ENCODE assay signal across 8 cellular contexts in genomic region chr9:133163559-133164208, GRCh38. TPM values are rescaled to one million over a fixed set of nuclear protein-coding genes. Genes with fewer than 3 reads are reported as not detected.
A peak's percentile ranks its signal among the peaks of the same experiment; 100 is the strongest.
DNase-seq lines count a peak whose midpoint lies in the region; ATAC-seq and TF ChIP-seq lines count a peak whose summit lies in the region.

Gene GBGT1 (minus strand): TSS chr9:133163914. CDS start chr9:133162412, 1,502 bp downstream.

- H3K27ac Mint-ChIP-seq in activated T-cell treated with anti-CD3 and anti-CD28 coated beads, Interleukin-2, amount 50 U/mL, for 24 hours, result no peak within 1 kb of the TSS
- no peak within 1 kb of the TSS for H3K27ac Mint-ChIP-seq in nephron progenitor cell

- H3K27me3 ChIP-seq in foreskin keratinocyte, result peaks cover 31% of the 10 kb centered on the region

- peaks cover 10% of the 10 kb centered on the region for H3K4me1 Mint-ChIP-seq in activated T-cell treated with anti-CD3 and anti-CD28 coated beads, Interleukin-2, amount 50 U/mL, for 24 hours (ENCODE audit: low read depth)
- H3K4me1 Mint-ChIP-seq in nephron progenitor cell, result peaks cover 36% of the 10 kb centered on the region

- DNase-seq in NCI-H345 treated with DMSO at 0.1 percent for 48 hours (lab: John Stamatoyannopoulos, UW; ENCODE audit: unreplicated experiment), result peak; percentile 6
- DNase-seq in NCI-H345 (lab: John Stamatoyannopoulos, UW), result no peak
- DNase-seq in KG1 (lab: John Stamatoyannopoulos, UW), result peak; percentile 59
- peak; percentile 67 for DNase-seq in activated T-cell treated with anti-CD3 and anti-CD28 coated beads, Interleukin-2, amount 50 U/mL, for 24 hours
- DNase-seq in foreskin keratinocyte, result no peak
- peak; percentile 90 for DNase-seq in nephron progenitor cell
- no peak for DNase-seq in NK-92 (lab: John Stamatoyannopoulos, UW; ENCODE audit: unreplicated experiment)
- no peak for DNase-seq in SHP77 (lab: John Stamatoyannopoulos, UW)

- no peaks in the 10 kb centered on the region for H3K27me3 Mint-ChIP-seq in activated T-cell treated with anti-CD3 and anti-CD28 coated beads, Interleukin-2, amount 50 U/mL, for 24 hours
- H3K27me3 Mint-ChIP-seq in nephron progenitor cell (ENCODE audit: low read depth, poor library complexity), result peaks cover 20% of the 10 kb centered on the region

- peak; percentile 34 for ATAC-seq in foreskin keratinocyte

- no peaks in the 10 kb centered on the region for H3K36me3 Mint-ChIP-seq in activated T-cell treated with anti-CD3 and anti-CD28 coated beads, Interleukin-2, amount 50 U/mL, for 24 hours (ENCODE audit: low read depth)
- H3K36me3 Mint-ChIP-seq in nephron progenitor cell (ENCODE audit: low read depth), result peaks cover 11% of the 10 kb centered on the region

- H3K4me3 Mint-ChIP-seq in activated T-cell treated with anti-CD3 and anti-CD28 coated beads, Interleukin-2, amount 50 U/mL, for 24 hours, result peak within 1 kb of the TSS; percentile 78
- peak within 1 kb of the TSS; percentile 82 for H3K4me3 Mint-ChIP-seq in nephron progenitor cell

- H3K9me3 Mint-ChIP-seq in activated T-cell treated with anti-CD3 and anti-CD28 coated beads, Interleukin-2, amount 50 U/mL, for 24 hours, result no peaks in the 10 kb centered on the region
- no peaks in the 10 kb centered on the region for H3K9me3 Mint-ChIP-seq in nephron progenitor cell

- no peaks in the 10 kb centered on the region for H3K4me1 ChIP-seq in foreskin keratinocyte

- no peak for TF ChIP-seq CTCF in foreskin keratinocyte (conservative IDR thresholded peaks at IDR 0.05)
- no peak for TF ChIP-seq CTCF in nephron progenitor cell (IDR thresholded peaks at IDR 0.05)

- H3K27ac ChIP-seq in foreskin keratinocyte, result no peak within 1 kb of the TSS

RNA-seq across cellular contexts. Expression of gene GBGT1, which starts in this region (rescaled TPM):
- 1.7 and 3.0 TPM in 2 replicates for total RNA-seq in foreskin keratinocyte
- polyA plus RNA-seq in foreskin keratinocyte, result 1.5 and 3.0 TPM in 2 replicates

Comparison
In these comparisons a context has a peak if more than half of its experiments do, and no peak if none do; other contexts are left out.
1. DNase-seq: peak in NCI-H345 treated with DMSO at 0.1 percent for 48 hours (single experiment), KG1 (single experiment), activated T-cell treated with anti-CD3 and anti-CD28 coated beads, Interleukin-2, amount 50 U/mL, for 24 hours (single experiment) and nephron progenitor cell (single experiment); none in NCI-H345 (single experiment), foreskin keratinocyte (0 of 2), NK-92 (single experiment) and SHP77 (0 of 2).